Comparison of ENCODE assay signal across 22 cellular contexts in genomic region chr1:111110197-111110899, GRCh38. TPM values are rescaled to one million over a fixed set of nuclear protein-coding genes. Genes with fewer than 3 reads are reported as not detected.
A peak's percentile ranks its signal among the peaks of the same experiment; 100 is the strongest.
DNase-seq lines count a peak whose midpoint lies in the region; ATAC-seq and TF ChIP-seq lines count a peak whose summit lies in the region.
"Had no signal": no experiment of that assay in that cellular context is flagged by ENCODE, and none has a peak within 500 bp of the region (broad histone marks: within the 10 kb centered on the region; RNA-seq: fewer than 3 reads in every experiment).

No MANE protein-coding gene starts in this region.

- no peak overlapping the region for H3K4me3 Mint-ChIP-seq in activated CD8-positive, alpha-beta memory T cell treated with anti-CD3 and anti-CD28 coated beads, Interleukin-2, amount 10 ng/mL, durations not matched to agents 7 days and 5 days
- H3K4me3 Mint-ChIP-seq in CD14-positive monocyte = no peak overlapping the region
- H3K4me3 Mint-ChIP-seq: activated naive CD8-positive, alpha-beta T cell treated with anti-CD3 and anti-CD28 coated beads for 36 hours; CD4-positive, alpha-beta T cell had no signal

- H3K27ac Mint-ChIP-seq in activated CD8-positive, alpha-beta memory T cell treated with anti-CD3 and anti-CD28 coated beads, Interleukin-2, amount 10 ng/mL, durations not matched to agents 7 days and 5 days = no peak overlapping the region
- no peak overlapping the region for H3K27ac Mint-ChIP-seq in CD14-positive monocyte
- H3K27ac Mint-ChIP-seq: activated naive CD8-positive, alpha-beta T cell treated with anti-CD3 and anti-CD28 coated beads for 36 hours; CD4-positive, alpha-beta T cell had no signal

- peaks cover 11% of the 10 kb centered on the region for H3K9me3 Mint-ChIP-seq in activated CD8-positive, alpha-beta memory T cell treated with anti-CD3 and anti-CD28 coated beads, Interleukin-2, amount 10 ng/mL, durations not matched to agents 7 days and 5 days (ENCODE audit: low read depth)
- H3K9me3 Mint-ChIP-seq in CD14-positive monocyte = peaks cover 9 to 24% (median 15%) of the 10 kb centered on the region in 7 donors

- H3K27ac ChIP-seq in C4-2B (peak overlapping the region; percentile 45), left lung (no peak overlapping the region)
- H3K27ac ChIP-seq: A549, dorsolateral prefrontal cortex, transverse colon had no signal

- H3K36me3 Mint-ChIP-seq in activated CD8-positive, alpha-beta memory T cell treated with anti-CD3 and anti-CD28 coated beads, Interleukin-2, amount 10 ng/mL, durations not matched to agents 7 days and 5 days = peaks cover 20% of the 10 kb centered on the region
- peaks cover 29 to 43% of the 10 kb centered on the region in 2 donors for H3K36me3 Mint-ChIP-seq in CD14-positive monocyte

- H3K4me1 ChIP-seq in adipocyte (ENCODE audit: control insufficient read depth, insufficient read depth, low read length) (no peaks in the 10 kb centered on the region), left lung (no peaks in the 10 kb centered on the region)
- H3K4me1 ChIP-seq: A549, transverse colon had no signal

- no peak for TF ChIP-seq CTCF in C4-2B (conservative IDR thresholded peaks at IDR 0.05)
- TF ChIP-seq CTCF in left lung (IDR thresholded peaks at IDR 0.05) = no peak
- TF ChIP-seq CTCF in CD14-positive monocyte (IDR thresholded peaks at IDR 0.05) = no peak

- DNase-seq in NCI-H2029 (lab: John Stamatoyannopoulos, UW) = peak; percentile 62
- peak; percentile 17 for DNase-seq in adipocyte (ENCODE audit: low read depth)
- no peak for DNase-seq in left lung
- DNase-seq in activated CD8-positive, alpha-beta memory T cell treated with anti-CD3 and anti-CD28 coated beads, Interleukin-2, amount 10 ng/mL, durations not matched to agents 7 days and 5 days = no peak
- DNase-seq in CD14-positive monocyte (ENCODE audit: low spot score) = no peak
- DNase-seq: activated CD4-positive, alpha-beta T cell treated with anti-CD3 and anti-CD28 coated beads, Interleukin-2, amount 50 U/mL, for 4 hours; activated naive CD8-positive, alpha-beta T cell treated with anti-CD3 and anti-CD28 coated beads for 36 hours; activated T-cell treated with anti-CD3 and anti-CD28 coated beads, Interleukin-2, amount 50 U/mL, for 1 hour; CD4-positive, alpha-beta T cell; dorsolateral prefrontal cortex; midbrain; MV-4-11; NCI-H2081 treated with DMSO at 0.1 percent for 48 hours; NCI-H748 treated with DMSO at 0.1 percent for 48 hours; RPMI8226; stimulated activated CD4-positive, alpha-beta T cell treated with anti-CD3 and anti-CD28 coated beads, Interleukin-15, amount 100 ng/mL, for 24 hours; stimulated activated naive CD4-positive, alpha-beta T cell; transverse colon had no signal

- peaks cover 12% of the 10 kb centered on the region for H3K9me3 ChIP-seq in adipocyte (ENCODE audit: control insufficient read depth, low read length)
- H3K9me3 ChIP-seq in left lung = peaks cover 0 to 27% of the 10 kb centered on the region in 2 donors
- H3K9me3 ChIP-seq: A549 had no signal

- H3K27me3 ChIP-seq in adipocyte (replicated peaks; ENCODE audit: control insufficient read depth, insufficient read depth, low read length) (no peaks in the 10 kb centered on the region), left lung (no peaks in the 10 kb centered on the region)
- H3K27me3 ChIP-seq: dorsolateral prefrontal cortex, transverse colon had no signal

- no peaks in the 10 kb centered on the region for H3K27me3 Mint-ChIP-seq in activated CD8-positive, alpha-beta memory T cell treated with anti-CD3 and anti-CD28 coated beads, Interleukin-2, amount 10 ng/mL, durations not matched to agents 7 days and 5 days
- H3K27me3 Mint-ChIP-seq in CD14-positive monocyte (ENCODE audit: low read depth in 3 of 3) = no peaks in the 10 kb centered on the region
- H3K27me3 Mint-ChIP-seq: activated naive CD8-positive, alpha-beta T cell treated with anti-CD3 and anti-CD28 coated beads for 36 hours; CD4-positive, alpha-beta T cell had no signal

- intact Hi-C loops in left lung (cut with DNase I) (no loop called here), CD14-positive monocyte (cut with micrococcal nuclease) (no loop called here)

- peaks cover 26% of the 10 kb centered on the region for H3K36me3 ChIP-seq in adipocyte (ENCODE audit: control insufficient read depth, insufficient read depth, low read length, severe bottlenecking)
- peaks cover 0 to 18% of the 10 kb centered on the region in 2 donors for H3K36me3 ChIP-seq in left lung
- H3K36me3 ChIP-seq: transverse colon had no signal

- no peaks in the 10 kb centered on the region for H3K4me1 Mint-ChIP-seq in activated CD8-positive, alpha-beta memory T cell treated with anti-CD3 and anti-CD28 coated beads, Interleukin-2, amount 10 ng/mL, durations not matched to agents 7 days and 5 days
- no peaks in the 10 kb centered on the region for H3K4me1 Mint-ChIP-seq in CD14-positive monocyte
- H3K4me1 Mint-ChIP-seq: activated naive CD8-positive, alpha-beta T cell treated with anti-CD3 and anti-CD28 coated beads for 36 hours had no signal

- peak; percentile 44 for ATAC-seq in left lung
- ATAC-seq in HG02763 (IDR thresholded peaks at IDR 0.05; ENCODE audit: unreplicated experiment) = no peak
- no peak for ATAC-seq in activated CD8-positive, alpha-beta memory T cell treated with anti-CD3 and anti-CD28 coated beads, Interleukin-2, amount 10 ng/mL, durations not matched to agents 7 days and 5 days
- ATAC-seq in HG03520 (IDR thresholded peaks at IDR 0.05; ENCODE audit: unreplicated experiment) = no peak
- ATAC-seq: A549 had no signal

- no peak overlapping the region for H3K9ac ChIP-seq in adipocyte (ENCODE audit: low read length)

- CTCF ChIA-PET in activated CD8-positive, alpha-beta memory T cell treated with anti-CD3 and anti-CD28 coated beads, Interleukin-2, amount 10 ng/mL, durations not matched to agents 7 days and 5 days (lab: Charles Lee) = no interaction called here

- H3K4me3 ChIP-seq in adipocyte (ENCODE audit: low read length) (no peak overlapping the region), left lung (no peak overlapping the region)
- H3K4me3 ChIP-seq: A549, dorsolateral prefrontal cortex, transverse colon had no signal

RNA-seq across cellular contexts. Expression of gene DRAM2, which starts 29.5 kb away (rescaled TPM):
- 10 to 100 TPM; 41.3 to 57.7 TPM for total RNA-seq in left lung
- 10 to 100 TPM; 26.9 to 29.6 TPM for total RNA-seq in activated CD8-positive, alpha-beta memory T cell treated with anti-CD3 and anti-CD28 coated beads, Interleukin-2, amount 10 ng/mL, durations not matched to agents 7 days and 5 days
- polyA plus RNA-seq in CD14-positive monocyte = 100 to 1,000 TPM; 190 to 204 TPM

RNA-seq across cellular contexts. Expression of gene CEPT1, which starts 29.7 kb away (rescaled TPM):
- total RNA-seq in left lung = 10 to 100 TPM; 40.4 to 54.2 TPM
- 10 to 100 TPM; 33.4 to 36.4 TPM for total RNA-seq in activated CD8-positive, alpha-beta memory T cell treated with anti-CD3 and anti-CD28 coated beads, Interleukin-2, amount 10 ng/mL, durations not matched to agents 7 days and 5 days
- 10 to 100 TPM; 20.8 to 26.9 TPM for polyA plus RNA-seq in CD14-positive monocyte

Comparison
In these comparisons a context has a peak if more than half of its experiments do, and no peak if none do; other contexts are left out.
1. DNase-seq: peak in NCI-H2029 (single experiment) and adipocyte (single experiment); none in left lung (0 of 2), activated CD8-positive, alpha-beta memory T cell treated with anti-CD3 and anti-CD28 coated beads, Interleukin-2, amount 10 ng/mL, durations not matched to agents 7 days and 5 days (single experiment) and CD14-positive monocyte (single experiment).